ENCODE assay signal across 8 cellular contexts in the genomic region with DNA sequence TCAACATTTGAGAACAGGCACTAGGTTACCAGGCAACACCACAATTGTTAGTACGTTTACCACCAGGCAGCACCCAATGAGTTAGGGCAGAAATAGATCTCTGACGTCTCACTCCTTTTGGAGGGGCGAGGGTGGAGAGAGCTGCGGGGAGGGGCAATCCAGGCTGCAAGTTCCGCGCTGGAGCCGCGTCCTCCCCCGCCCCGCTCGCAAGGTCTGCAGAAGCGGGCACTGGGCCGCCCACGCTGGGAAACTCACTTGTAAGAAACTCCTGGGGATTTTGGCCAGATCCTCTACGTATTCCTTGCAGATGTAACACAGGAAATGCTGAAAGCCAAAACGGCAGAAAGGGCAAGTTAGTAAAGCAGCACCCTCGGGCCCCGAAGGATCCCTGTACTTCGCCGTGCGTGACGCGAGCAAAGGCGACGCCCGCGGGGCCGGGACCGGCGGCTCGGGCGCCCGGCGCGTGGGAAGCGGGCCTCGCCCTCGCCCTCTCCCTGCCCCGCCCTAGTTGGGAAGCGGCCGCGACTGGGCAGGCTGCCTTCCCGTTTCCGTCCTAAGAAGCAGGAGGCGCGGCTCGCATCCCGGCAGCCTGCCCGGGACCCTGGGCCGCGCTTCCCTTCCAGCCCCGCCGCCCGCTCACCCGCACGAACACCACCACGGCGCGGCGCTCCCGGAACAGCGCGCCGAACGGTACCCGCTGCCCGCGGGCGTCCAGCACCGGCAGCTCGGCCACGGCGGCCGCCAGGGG. TPM values are rescaled to one million over a fixed set of nuclear protein-coding genes. Genes with fewer than 3 reads are reported as not detected.
A peak's percentile ranks its signal among the peaks of the same experiment; 100 is the strongest.
DNase-seq lines count a peak whose midpoint lies in the region; ATAC-seq and TF ChIP-seq lines count a peak whose summit lies in the region.

No MANE protein-coding gene starts in this region.

- CTCF ChIA-PET in activated CD8-positive, alpha-beta T cell treated with anti-CD3 and anti-CD28 coated beads, Interleukin-2, amount 10 ng/mL, durations not matched to agents 7 days and 5 days (lab: Charles Lee), result interaction anchor here (0.8 to 1.2 kb wide), 3 partner anchors 21 to 263 kb away, joined by 3 to 4 read pairs (median 3); no protein-coding TSS in a partner anchor

- POLR2A ChIA-PET in activated CD8-positive, alpha-beta T cell treated with anti-CD3 and anti-CD28 coated beads, Interleukin-2, amount 10 ng/mL, durations not matched to agents 7 days and 5 days (lab: Charles Lee), result interaction anchor here (0.7 to 0.8 kb wide), 2 partner anchors 234 to 238 kb away, joined by 3 read pairs; no protein-coding TSS in a partner anchor

- H3K4me1 Mint-ChIP-seq in activated CD8-positive, alpha-beta T cell treated with anti-CD3 and anti-CD28 coated beads, Interleukin-2, amount 10 ng/mL, durations not matched to agents 7 days and 5 days (ENCODE audit: low read depth), result peaks cover 13% of the 10 kb centered on the region

- ATAC-seq in GM18868 (IDR thresholded peaks at IDR 0.05; ENCODE audit: unreplicated experiment) (peak; percentile 69), HG03196 (IDR thresholded peaks at IDR 0.05; ENCODE audit: unreplicated experiment) (peak; percentile 44), lung (ENCODE audit: insufficient read depth, low FRiP score) (peak; percentile 75)
- peak; percentile 76 for ATAC-seq in activated CD8-positive, alpha-beta T cell treated with anti-CD3 and anti-CD28 coated beads, Interleukin-2, amount 10 ng/mL, durations not matched to agents 7 days and 5 days

- peaks cover 18% of the 10 kb centered on the region for H3K27me3 Mint-ChIP-seq in activated CD8-positive, alpha-beta T cell treated with anti-CD3 and anti-CD28 coated beads, Interleukin-2, amount 10 ng/mL, durations not matched to agents 7 days and 5 days (ENCODE audit: low read depth)

- H3K9me3 ChIP-seq in lung (ENCODE audit: control insufficient read depth in 2 of 2, insufficient read depth in 1 of 2, low read length in 1 of 2), result no peaks in the 10 kb centered on the region

- no peak for TF ChIP-seq CTCF in lung (IDR thresholded peaks at IDR 0.05; ENCODE audit: control extremely low read depth, extremely low read depth)

- 0% methylated on average over 46 to 74 of the region's 74 CpGs for WGBS in lung, 2 donors

- peak overlapping the region; percentile 81 for H3K4me3 Mint-ChIP-seq in activated CD8-positive, alpha-beta T cell treated with anti-CD3 and anti-CD28 coated beads, Interleukin-2, amount 10 ng/mL, durations not matched to agents 7 days and 5 days

- H3K27me3 ChIP-seq in lung (ENCODE audit: control insufficient read depth, insufficient read depth), result no peaks in the 10 kb centered on the region

- DNase-seq in A172 (ENCODE audit: low spot score) (peak; percentile 72), NCI-H526 treated with DMSO at 0.1 percent for 48 hours (lab: John Stamatoyannopoulos, UW) (peak; percentile 16), lung (ENCODE audit: low spot score) (peak; percentile 75)
- DNase-seq in activated CD8-positive, alpha-beta T cell treated with anti-CD3 and anti-CD28 coated beads, Interleukin-2, amount 10 ng/mL, durations not matched to agents 7 days and 5 days, result peak; percentile 68
- DNase-seq in effector CD4-positive, alpha-beta T cell, result peak; percentile 75
- peak; percentile 32 to 43 for DNase-seq in stimulated activated CD4-positive, alpha-beta T cell treated with anti-CD3 and anti-CD28 coated beads, Interleukin-4, amount 100 ng/mL, for 48 hours (ENCODE audit: low read depth in 2 of 2)

- peak overlapping the region; percentile 98 to 99 for H3K27ac ChIP-seq in lung (ENCODE audit: low read depth in 1 of 2, low read length in 1 of 2)

- H3K36me3 Mint-ChIP-seq in activated CD8-positive, alpha-beta T cell treated with anti-CD3 and anti-CD28 coated beads, Interleukin-2, amount 10 ng/mL, durations not matched to agents 7 days and 5 days (ENCODE audit: low read depth), result no peaks in the 10 kb centered on the region

- H3K4me1 ChIP-seq in lung (ENCODE audit: control insufficient read depth in 2 of 2, insufficient read depth in 2 of 2, low read length in 2 of 2), result peaks cover 0 to 4% of the 10 kb centered on the region in 2 donors

- H3K36me3 ChIP-seq in lung (ENCODE audit: control insufficient read depth in 2 of 2, insufficient read depth in 2 of 2, low read length in 2 of 2), result peaks cover 6 to 14% of the 10 kb centered on the region in 2 donors

- no peaks in the 10 kb centered on the region for H3K9me3 Mint-ChIP-seq in activated CD8-positive, alpha-beta T cell treated with anti-CD3 and anti-CD28 coated beads, Interleukin-2, amount 10 ng/mL, durations not matched to agents 7 days and 5 days (ENCODE audit: insufficient read depth)

- H3K4me3 ChIP-seq in lung, result peak overlapping the region; percentile 76

- peak overlapping the region; percentile 79 for H3K27ac Mint-ChIP-seq in activated CD8-positive, alpha-beta T cell treated with anti-CD3 and anti-CD28 coated beads, Interleukin-2, amount 10 ng/mL, durations not matched to agents 7 days and 5 days

RNA-seq across cellular contexts. Expression of gene PRXL2C, which starts 0.5 kb away (rescaled TPM):
- total RNA-seq in A172 (2014; rRNA removed; shearing (Covaris generic)), result 37.4 and 38.4 TPM in 2 replicates
- 1 to 10 TPM; 3.8 to 5.4 TPM for total RNA-seq in activated CD8-positive, alpha-beta T cell treated with anti-CD3 and anti-CD28 coated beads, Interleukin-2, amount 10 ng/mL, durations not matched to agents 7 days and 5 days
- 10 to 100 TPM; 12.8 to 25.3 TPM for total RNA-seq in lung
- polyA plus RNA-seq in lung, result 10 to 100 TPM; 10.2 to 13.6 TPM

RNA-seq across cellular contexts. Expression of gene CDC14B, which starts 35.0 kb away (rescaled TPM):
- total RNA-seq in A172 (2014; rRNA removed; shearing (Covaris generic)), result 24.0 and 27.1 TPM in 2 replicates
- under 1 TPM; 0.23 to 0.37 TPM for total RNA-seq in activated CD8-positive, alpha-beta T cell treated with anti-CD3 and anti-CD28 coated beads, Interleukin-2, amount 10 ng/mL, durations not matched to agents 7 days and 5 days
- 10 to 100 TPM; 11.5 to 29.8 TPM for total RNA-seq in lung
- polyA plus RNA-seq in lung, result 1 to 10 TPM; 2.9 to 4.5 TPM

Comparison
In these comparisons a context has a peak if more than half of its experiments do, and no peak if none do; other contexts are left out.
1. Peak in every context shown above with its lines: DNase-seq, ATAC-seq, H3K4me3 ChIP-seq and H3K27ac ChIP-seq.
2. DNase-seq: peak in every context shown above with its lines; median percentile 75 in effector CD4-positive, alpha-beta T cell; 75 in lung; 72 in A172; 68 in activated CD8-positive, alpha-beta T cell treated with anti-CD3 and anti-CD28 coated beads, Interleukin-2, amount 10 ng/mL, durations not matched to agents 7 days and 5 days; 38 in stimulated activated CD4-positive, alpha-beta T cell treated with anti-CD3 and anti-CD28 coated beads, Interleukin-4, amount 100 ng/mL, for 48 hours; 16 in NCI-H526 treated with DMSO at 0.1 percent for 48 hours.
3. RNA of gene CDC14B, which starts 35.0 kb away (total RNA-seq): 11.5 to 29.8 TPM in lung and 24.0 to 27.1 TPM in A172; 0.23 to 0.37 TPM in activated CD8-positive, alpha-beta T cell treated with anti-CD3 and anti-CD28 coated beads, Interleukin-2, amount 10 ng/mL, durations not matched to agents 7 days and 5 days; every median in the first group is over 4 times any median in the second.